In genomic region chr1:182783068-182783467, GRCh38 we compare ENCODE assay signal across 19 cellular contexts. TPM values are rescaled to one million over a fixed set of nuclear protein-coding genes. Genes with fewer than 3 reads are reported as not detected.
A peak's percentile ranks its signal among the peaks of the same experiment; 100 is the strongest.
DNase-seq lines count a peak whose midpoint lies in the region; ATAC-seq, FAIRE-seq and TF ChIP-seq lines count a peak whose summit lies in the region.
"Had no signal": no experiment of that assay in that cellular context is flagged by ENCODE, and none has a peak within 500 bp of the region (broad histone marks: within the 10 kb centered on the region; RNA-seq: fewer than 3 reads in every experiment).

No MANE protein-coding gene starts in this region.

- H3K9me3 Mint-ChIP-seq in activated T-cell treated with anti-CD3 and anti-CD28 coated beads, Interleukin-2, amount 50 U/mL, for 72 hours = no peaks in the 10 kb centered on the region
- H3K9me3 Mint-ChIP-seq: activated T-cell treated with anti-CD3 and anti-CD28 coated beads, Interleukin-2, amount 50 U/mL, for 4 hours; stimulated activated naive B cell treated with anti-CD40 and anti-IgM and Interleukin-4, amounts not matched to agents 10 μg/mL and 1 μg/mL and 100 μg/mL, for 72 hours had no signal

- FAIRE-seq in D721Med (lab: Jason Lieb, UNC) = no peak
- FAIRE-seq: HTR-8/SVneo had no signal

- no peaks in the 10 kb centered on the region for H3K36me3 Mint-ChIP-seq in activated T-cell treated with anti-CD3 and anti-CD28 coated beads, Interleukin-2, amount 50 U/mL, for 72 hours (ENCODE audit: insufficient read depth in 2 of 2)
- H3K36me3 Mint-ChIP-seq: stimulated activated naive B cell treated with anti-CD40 and anti-IgM and Interleukin-4, amounts not matched to agents 10 μg/mL and 1 μg/mL and 100 μg/mL, for 72 hours had no signal

- no peak overlapping the region for H3K27ac Mint-ChIP-seq in activated T-cell treated with anti-CD3 and anti-CD28 coated beads, Interleukin-2, amount 50 U/mL, for 72 hours

- DNase-seq in D721Med (ENCODE audit: insufficient read length, low spot score) (no peak), fibroblast of villous mesenchyme (ENCODE audit: low read depth) (no peak), DMS53 (lab: John Stamatoyannopoulos, UW) (no peak), dermis blood vessel endothelial cell (no peak)
- no peak for DNase-seq in activated T-cell treated with anti-CD3 and anti-CD28 coated beads, Interleukin-2, amount 50 U/mL, for 72 hours
- DNase-seq: activated CD4-positive, alpha-beta T cell treated with anti-CD3 and anti-CD28 coated beads for 48 hours; cortex of kidney; NCI-H2227 treated with DMSO at 0.1 percent for 48 hours had no signal

- TF ChIP-seq CTCF in D721Med (IDR thresholded peaks at IDR 0.05; ENCODE audit: insufficient read depth, missing control alignments) (peak; percentile 19), GM12874 (IDR thresholded peaks at IDR 0.05; ENCODE audit: insufficient read depth, low read depth, low read length) (peak; percentile 38; the same call in 1 of the 2 replicates), OCI-LY3 (IDR thresholded peaks at IDR 0.05; ENCODE audit: low read depth, low read length) (peak; percentile 44), fibroblast of villous mesenchyme (IDR thresholded peaks at IDR 0.05; ENCODE audit: insufficient read depth, low read depth, low read length) (peak; percentile 8)

- no peaks in the 10 kb centered on the region for H4K20me1 ChIP-seq in OCI-LY3 (ENCODE audit: insufficient read depth, low read length)

- ATAC-seq in HG02571 (IDR thresholded peaks at IDR 0.05; ENCODE audit: unreplicated experiment) = no peak
- no peak for ATAC-seq in activated T-cell treated with anti-CD3 and anti-CD28 coated beads, Interleukin-2, amount 50 U/mL, for 72 hours (replicated peaks in 1 of 2)

- no peak overlapping the region for H2AFZ ChIP-seq in OCI-LY3 (ENCODE audit: low read depth, low read length)

- no peaks in the 10 kb centered on the region for H3K36me3 ChIP-seq in OCI-LY3 (replicated peaks; ENCODE audit: low read depth, low read length)
- H3K36me3 ChIP-seq: neutrophil, Peyer's patch, sigmoid colon, uterus had no signal

- no peaks in the 10 kb centered on the region; the same call in 1 of the 2 replicates for H3K27me3 ChIP-seq in OCI-LY3 (ENCODE audit: low read depth, low read length)
- H3K27me3 ChIP-seq: neutrophil, Peyer's patch, sigmoid colon, uterus had no signal

- peaks cover 10% of the 10 kb centered on the region for H3K4me1 Mint-ChIP-seq in activated T-cell treated with anti-CD3 and anti-CD28 coated beads, Interleukin-2, amount 50 U/mL, for 72 hours (ENCODE audit: low read depth)

- H3K27ac ChIP-seq in OCI-LY3 (ENCODE audit: low read length) = no peak overlapping the region
- H3K27ac ChIP-seq: neutrophil, Peyer's patch, sigmoid colon, uterus had no signal

- H3K27me3 Mint-ChIP-seq in activated T-cell treated with anti-CD3 and anti-CD28 coated beads, Interleukin-2, amount 50 U/mL, for 72 hours (ENCODE audit: low read depth) = peaks cover 11% of the 10 kb centered on the region

- no peak overlapping the region for H3K9ac ChIP-seq in OCI-LY3 (ENCODE audit: low read length)

- no peak overlapping the region for H3K4me3 Mint-ChIP-seq in activated T-cell treated with anti-CD3 and anti-CD28 coated beads, Interleukin-2, amount 50 U/mL, for 72 hours
- H3K4me3 Mint-ChIP-seq: activated T-cell treated with anti-CD3 and anti-CD28 coated beads, Interleukin-2, amount 50 U/mL, for 4 hours; stimulated activated naive B cell treated with anti-CD40 and anti-IgM and Interleukin-4, amounts not matched to agents 10 μg/mL and 1 μg/mL and 100 μg/mL, for 72 hours; T-helper 17 cell had no signal

- H3K4me3 ChIP-seq in OCI-LY3 (ENCODE audit: low read length) (no peak overlapping the region), fibroblast of villous mesenchyme (ENCODE audit: low read depth, low read length) (no peak overlapping the region)
- H3K4me3 ChIP-seq: Peyer's patch, sigmoid colon, uterus had no signal

- H3K9me3 ChIP-seq in OCI-LY3 (ENCODE audit: insufficient read depth, low read length) = no peaks in the 10 kb centered on the region
- H3K9me3 ChIP-seq: neutrophil, Peyer's patch, sigmoid colon, uterus had no signal

- peaks cover 18% of the 10 kb centered on the region for H3K4me1 ChIP-seq in OCI-LY3 (ENCODE audit: low read length)
- H3K4me1 ChIP-seq: Peyer's patch, sigmoid colon, uterus had no signal

- H3K79me2 ChIP-seq in OCI-LY3 (ENCODE audit: low read length) = no peaks in the 10 kb centered on the region

- no peak overlapping the region for H3K4me2 ChIP-seq in OCI-LY3 (ENCODE audit: low read length)

RNA-seq across cellular contexts. Expression of gene NPL, which starts 6.5 kb away (rescaled TPM):
- total RNA-seq in fibroblast of villous mesenchyme (0.97 and 3.5 TPM in 2 replicates), dermis blood vessel endothelial cell (1.9 and 2.4 TPM in 2 replicates)
- total RNA-seq in activated T-cell treated with anti-CD3 and anti-CD28 coated beads, Interleukin-2, amount 50 U/mL, for 72 hours = 1 to 10 TPM; 4.4 to 7.5 TPM

RNA-seq across cellular contexts. Expression of gene DHX9, which starts 56.1 kb away (rescaled TPM):
- 116 and 160 TPM in 2 replicates for total RNA-seq in fibroblast of villous mesenchyme
- 10 to 100 TPM; 94.6 to 98.4 TPM for total RNA-seq in activated T-cell treated with anti-CD3 and anti-CD28 coated beads, Interleukin-2, amount 50 U/mL, for 72 hours
- 166 and 255 TPM in 2 replicates for total RNA-seq in dermis blood vessel endothelial cell
